16 cellular contexts compared by ENCODE assay signal in the genomic region with DNA sequence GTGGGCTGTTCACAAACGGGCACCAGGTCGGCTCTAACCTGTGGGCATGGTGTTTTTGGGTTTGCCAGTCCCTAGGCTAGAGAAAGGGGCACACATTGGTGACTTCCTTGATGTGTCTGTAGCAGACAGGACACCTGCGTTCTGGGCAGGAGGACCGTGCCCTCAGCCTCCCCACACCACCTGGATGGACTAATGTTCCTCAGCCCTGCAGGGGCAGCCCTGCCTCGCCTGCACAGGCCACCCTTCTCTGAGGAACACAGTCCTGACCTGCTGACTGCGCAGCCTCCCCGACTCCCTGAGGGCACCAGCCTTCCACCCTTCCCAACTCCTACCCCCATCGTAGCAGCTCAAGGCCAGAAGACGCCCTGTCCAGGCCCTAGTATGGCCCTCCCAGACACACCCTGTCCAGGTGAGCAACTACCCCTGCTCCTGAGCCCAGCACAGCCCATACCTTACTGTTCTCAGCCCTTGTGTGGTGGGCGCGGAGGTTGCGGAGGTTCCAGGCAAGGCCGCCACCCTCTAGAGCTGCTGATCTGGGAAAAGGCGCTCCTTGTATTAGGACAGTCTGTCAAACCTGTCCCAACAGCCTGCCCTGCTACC.
"Had no signal": no experiment of that assay in that cellular context is flagged by ENCODE, and none has a peak within 500 bp of the region (broad histone marks: within the 10 kb centered on the region; RNA-seq: fewer than 3 reads in every experiment).

No MANE protein-coding gene starts in this region.

- H3K9me3 ChIP-seq: breast epithelium, suprapubic skin, upper lobe of left lung had no signal

- DNase-seq: activated B cell treated with CpG ODN at 0.5 μM for 24 hours; activated CD4-positive, alpha-beta T cell treated with anti-CD3 and anti-CD28 coated beads, Interleukin-2, amount 50 U/mL, for 1 hour; activated gamma-delta T cell treated with Interleukin-2 at 50 U/mL for 16 hours; activated naive CD8-positive, alpha-beta T cell treated with anti-CD3 and anti-CD28 coated beads, Interleukin-2, amount 10 ng/mL, durations not matched to agents 7 days and 5 days; anterior cingulate cortex; foreskin melanocyte; heart left ventricle had no signal

- H3K9me3 Mint-ChIP-seq: activated B cell treated with CpG ODN at 0.5 μM for 24 hours; activated naive CD8-positive, alpha-beta T cell treated with anti-CD3 and anti-CD28 coated beads, Interleukin-2, amount 10 ng/mL, durations not matched to agents 7 days and 5 days; mesothelial cell of epicardium; neural crest cell; stimulated activated memory B cell treated with anti-CD40 and anti-IgM and Interleukin-4, amounts not matched to agents 10 μg/mL and 1 μg/mL and 100 μg/mL, for 72 hours; T-helper 1 cell treated with Interleukin-12 subunit alpha and Interleukin-12 subunit beta and Interleukin-4 antibody, amounts not matched to agents 30 μg/mL and 1 μg/mL, for 36 hours had no signal

- H3K4me1 ChIP-seq: breast epithelium, suprapubic skin, upper lobe of left lung had no signal

- H3K4me3 ChIP-seq: breast epithelium, heart left ventricle, smooth muscle cell, suprapubic skin, upper lobe of left lung had no signal

- H3K4me3 Mint-ChIP-seq: activated B cell treated with CpG ODN at 0.5 μM for 24 hours; activated naive CD8-positive, alpha-beta T cell treated with anti-CD3 and anti-CD28 coated beads, Interleukin-2, amount 10 ng/mL, durations not matched to agents 7 days and 5 days; mesothelial cell of epicardium; neural crest cell; stimulated activated memory B cell treated with anti-CD40 and anti-IgM and Interleukin-4, amounts not matched to agents 10 μg/mL and 1 μg/mL and 100 μg/mL, for 72 hours; T-helper 1 cell treated with Interleukin-12 subunit alpha and Interleukin-12 subunit beta and Interleukin-4 antibody, amounts not matched to agents 30 μg/mL and 1 μg/mL, for 36 hours had no signal

- H3K36me3 ChIP-seq: breast epithelium had no signal

- H3K27me3 ChIP-seq: breast epithelium, heart left ventricle, suprapubic skin, upper lobe of left lung had no signal

- H3K27ac ChIP-seq: heart left ventricle, suprapubic skin, upper lobe of left lung had no signal

- ATAC-seq: SK-N-SH treated with all-trans-retinoic acid at 6 μM for 48 hours had no signal

- H3K36me3 Mint-ChIP-seq: activated naive CD8-positive, alpha-beta T cell treated with anti-CD3 and anti-CD28 coated beads, Interleukin-2, amount 10 ng/mL, durations not matched to agents 7 days and 5 days had no signal

- H3K4me1 Mint-ChIP-seq: activated B cell treated with CpG ODN at 0.5 μM for 24 hours; mesothelial cell of epicardium; neural crest cell; stimulated activated memory B cell treated with anti-CD40 and anti-IgM and Interleukin-4, amounts not matched to agents 10 μg/mL and 1 μg/mL and 100 μg/mL, for 72 hours had no signal

- H3K27me3 Mint-ChIP-seq: activated B cell treated with CpG ODN at 0.5 μM for 24 hours; activated naive CD8-positive, alpha-beta T cell treated with anti-CD3 and anti-CD28 coated beads, Interleukin-2, amount 10 ng/mL, durations not matched to agents 7 days and 5 days; stimulated activated memory B cell treated with anti-CD40 and anti-IgM and Interleukin-4, amounts not matched to agents 10 μg/mL and 1 μg/mL and 100 μg/mL, for 72 hours had no signal

- H3K27ac Mint-ChIP-seq: activated B cell treated with CpG ODN at 0.5 μM for 24 hours; activated naive CD8-positive, alpha-beta T cell treated with anti-CD3 and anti-CD28 coated beads, Interleukin-2, amount 10 ng/mL, durations not matched to agents 7 days and 5 days; mesothelial cell of epicardium; stimulated activated memory B cell treated with anti-CD40 and anti-IgM and Interleukin-4, amounts not matched to agents 10 μg/mL and 1 μg/mL and 100 μg/mL, for 72 hours; T-helper 1 cell treated with Interleukin-12 subunit alpha and Interleukin-12 subunit beta and Interleukin-4 antibody, amounts not matched to agents 30 μg/mL and 1 μg/mL, for 36 hours had no signal
